ENCODE assay signal across 8 cellular contexts in the genomic region with DNA sequence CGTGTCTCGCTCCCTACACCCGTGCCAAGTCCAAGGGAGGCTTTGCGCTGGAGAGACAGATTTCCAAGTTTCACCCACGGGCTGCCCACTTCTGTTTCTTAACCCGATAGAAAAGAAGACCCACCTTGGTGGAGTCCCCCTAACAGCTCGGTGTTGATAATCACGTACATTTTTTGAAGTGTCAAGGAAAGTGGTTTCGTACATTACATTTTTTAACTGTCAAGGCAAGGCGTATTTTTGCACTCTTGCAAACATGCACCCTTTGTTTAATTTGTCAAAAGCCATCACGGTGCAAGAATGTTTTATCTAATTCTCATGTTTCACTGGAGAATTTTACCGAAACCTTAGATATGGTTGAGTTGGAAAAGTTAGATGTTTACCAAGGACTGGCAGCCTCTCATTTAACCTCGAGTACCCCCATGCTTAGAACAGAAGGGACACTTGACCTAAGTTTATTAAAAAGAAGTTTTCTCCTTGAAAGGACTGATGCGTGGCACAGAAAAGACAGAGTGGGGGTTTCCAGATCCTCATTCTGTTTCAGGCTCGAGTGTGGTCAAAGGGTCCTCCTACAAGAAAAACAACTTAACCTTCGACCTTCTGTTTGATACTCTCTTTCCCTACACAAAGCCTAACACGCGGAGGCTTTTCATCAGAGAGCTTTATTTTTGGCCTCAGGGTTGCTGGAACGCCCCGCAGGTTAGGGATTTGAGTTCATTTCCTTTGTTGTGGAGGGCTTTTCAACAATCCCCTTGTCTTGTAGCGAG. TPM values are rescaled to one million over a fixed set of nuclear protein-coding genes. Genes with fewer than 3 reads are reported as not detected.
A peak's percentile ranks its signal among the peaks of the same experiment; 100 is the strongest.
DNase-seq lines count a peak whose midpoint lies in the region; ATAC-seq and TF ChIP-seq lines count a peak whose summit lies in the region.

No MANE protein-coding gene starts in this region.

- TF ChIP-seq CTCF in mammary epithelial cell (conservative IDR thresholded peaks at IDR 0.05 in 1 of 2, IDR thresholded peaks at IDR 0.05 in 1 of 2; ENCODE audit: extremely low read depth in 1 of 2, insufficient read depth in 1 of 2, low read depth in 1 of 2, low read length in 2 of 2), result no peak

- H3K18ac ChIP-seq in mesendoderm (ENCODE audit: low read length), result peak overlapping the region; percentile 90

- H2BK15ac ChIP-seq in mesendoderm (replicated peaks; ENCODE audit: low read depth), result no peak overlapping the region

- H3K79me1 ChIP-seq in mesendoderm (ENCODE audit: low read length), result no peaks in the 10 kb centered on the region

- no peaks in the 10 kb centered on the region for H3K36me3 ChIP-seq in HUES48 (ENCODE audit: control insufficient read depth, insufficient read depth, low read length)
- no peaks in the 10 kb centered on the region for H3K36me3 ChIP-seq in mammary epithelial cell (ENCODE audit: insufficient read depth, low read length)
- H3K36me3 ChIP-seq in mesendoderm (ENCODE audit: control insufficient read depth, insufficient read depth, low read length), result no peaks in the 10 kb centered on the region
- no peaks in the 10 kb centered on the region for H3K36me3 ChIP-seq in aorta (ENCODE audit: control insufficient read depth in 1 of 2, insufficient read depth in 2 of 2, low read length in 1 of 2)

- peak overlapping the region; percentile 64 for H2BK120ac ChIP-seq in mesendoderm (ENCODE audit: low read depth, low read length)

- no peak overlapping the region for H3K4ac ChIP-seq in mesendoderm (ENCODE audit: low read depth, low read length)

- H3K4me2 ChIP-seq in mammary epithelial cell (ENCODE audit: insufficient read depth, low read depth, low read length) (peak overlapping the region; percentile 86), mesendoderm (ENCODE audit: low read length) (peak overlapping the region; percentile 95)

- intact Hi-C loops in mammary epithelial cell (cut with micrococcal nuclease) (loop anchor here (5.0 kb wide), 1 partner anchor 49 kb away; no protein-coding TSS in a partner anchor), aorta (cut with DNase I) (loop anchor here in 1 of 2 donors (2.0 to 5.0 kb wide), 3 partner anchors 41 to 108 kb away; partner anchors contain the start of genes PPP4R2 and SHQ1)

- in situ Hi-C loops in ACHN (cut with HindIII; ENCODE audit: low pct_ligation_motif_present, low pct_unique_long_range_greater_than_20kb, low sequenced_read_pairs) (no loop called here), mammary epithelial cell (cut with MboI; ENCODE audit: low sequenced_read_pairs in 2 of 2) (no loop called here)

- no peaks in the 10 kb centered on the region for H3K9me3 ChIP-seq in HUES48 (ENCODE audit: control insufficient read depth, insufficient read depth, low read length)
- no peaks in the 10 kb centered on the region for H3K9me3 ChIP-seq in mammary epithelial cell (replicated peaks; ENCODE audit: insufficient read depth, low read length)
- no peaks in the 10 kb centered on the region for H3K9me3 ChIP-seq in aorta (ENCODE audit: control insufficient read depth, low read length)

- peak overlapping the region; percentile 69 for H3K56ac ChIP-seq in mesendoderm (ENCODE audit: low read length)

- H2AK5ac ChIP-seq in mesendoderm (ENCODE audit: low read length), result no peak overlapping the region

- H4K5ac ChIP-seq in mesendoderm (ENCODE audit: low read length), result no peak overlapping the region

- CTCF ChIA-PET in mammary epithelial cell (lab: Charles Lee; ENCODE audit: low non-redundant PET), result no interaction called here

- ATAC-seq in aorta (ENCODE audit: low FRiP score) (no peak), GM19324 (IDR thresholded peaks at IDR 0.05; ENCODE audit: low FRiP score, unreplicated experiment) (no peak), HG02571 (IDR thresholded peaks at IDR 0.05; ENCODE audit: unreplicated experiment) (no peak)

- DNase-seq in ACHN (peak; percentile 1), mammary epithelial cell (peak; percentile 23), mesendoderm (peak; percentile 65), aorta (no peak), NOMO-1 treated with dmso at 0.1 percent for 144 hours (lab: John Stamatoyannopoulos, UW; ENCODE audit: unreplicated experiment) (no peak)

- H2AFZ ChIP-seq in mammary epithelial cell (ENCODE audit: low read depth, low read length), result peak overlapping the region; percentile 93

- H3K4me3 ChIP-seq in HUES48 (ENCODE audit: low read depth, low read length), result peak overlapping the region; percentile 71
- H3K4me3 ChIP-seq in mammary epithelial cell (replicated peaks in 1 of 3; ENCODE audit: insufficient read depth in 1 of 3, low read depth in 2 of 3, low read length in 3 of 3), result peak overlapping the region; percentile 29 to 55 (median 49)
- peak overlapping the region; percentile 48 for H3K4me3 ChIP-seq in mesendoderm (ENCODE audit: low read length)
- peak overlapping the region; percentile 96 to 97 for H3K4me3 ChIP-seq in aorta (ENCODE audit: low read length in 2 of 2)

- H4K20me1 ChIP-seq in mammary epithelial cell (ENCODE audit: insufficient read depth, low read length), result no peaks in the 10 kb centered on the region

- H3K23ac ChIP-seq in mesendoderm (ENCODE audit: low read length), result no peak overlapping the region

- H3K4me1 ChIP-seq in HUES48 (ENCODE audit: control insufficient read depth, insufficient read depth, low read length) (peaks cover 18% of the 10 kb centered on the region), mammary epithelial cell (ENCODE audit: insufficient read depth, low read length) (peaks cover 58% of the 10 kb centered on the region), mesendoderm (ENCODE audit: control insufficient read depth, low read depth, low read length) (peaks cover 2% of the 10 kb centered on the region), aorta (ENCODE audit: control insufficient read depth in 1 of 2, insufficient read depth in 2 of 2, low read length in 2 of 2) (no peaks in the 10 kb centered on the region)

- no peak overlapping the region for H4K8ac ChIP-seq in mesendoderm (ENCODE audit: low read depth, low read length)

- no peak overlapping the region for H3K9ac ChIP-seq in HUES48 (ENCODE audit: low read depth, low read length)
- peak overlapping the region; percentile 55 for H3K9ac ChIP-seq in mammary epithelial cell (ENCODE audit: insufficient read depth, low read length)
- H3K9ac ChIP-seq in mesendoderm (ENCODE audit: low read length), result peak overlapping the region; percentile 69

- BruUV-seq in mammary epithelial cell (replicated peaks; lab: Mats Ljungman, UMichigan), result no TSS peak

- 3% methylated on average over 21 of the region's 21 CpGs for WGBS in mammary epithelial cell (ENCODE audit: low coverage, missing lambda C conversion rate)
- no CpG with 5 or more reads among the region's 21 CpGs for WGBS in mesendoderm (ENCODE audit: extremely low coverage, insufficient coverage, low lambda C conversion rate)
- WGBS in aorta, 2 donors, result 1 to 2% methylated on average over 21 of the region's 21 CpGs

- H3K79me2 ChIP-seq in mammary epithelial cell (ENCODE audit: insufficient read depth, low read length), result no peaks in the 10 kb centered on the region
- H3K79me2 ChIP-seq in mesendoderm (ENCODE audit: control insufficient read depth, insufficient read depth, low read length), result no peaks in the 10 kb centered on the region

- H3K27me3 ChIP-seq in HUES48 (ENCODE audit: control insufficient read depth, insufficient read depth, low read length) (peaks cover 45% of the 10 kb centered on the region), mammary epithelial cell (ENCODE audit: insufficient read depth, low read length) (no peaks in the 10 kb centered on the region), mesendoderm (ENCODE audit: insufficient read depth, low read length, poor library complexity) (no peaks in the 10 kb centered on the region), aorta (ENCODE audit: control insufficient read depth in 1 of 2, insufficient read depth in 2 of 2, low read length in 1 of 2) (no peaks in the 10 kb centered on the region)

- dilution Hi-C loops in mammary epithelial cell (cut with HindIII; ENCODE audit: low sequenced_read_pairs), result no loop called here

- H3K27ac ChIP-seq in HUES48 (ENCODE audit: low read depth, low read length), result peak overlapping the region; percentile 53
- H3K27ac ChIP-seq in mammary epithelial cell (ENCODE audit: insufficient read depth, low read depth, low read length), result peak overlapping the region; percentile 23
- H3K27ac ChIP-seq in mesendoderm (ENCODE audit: low read depth, low read length), result no peak overlapping the region
- H3K27ac ChIP-seq in aorta (ENCODE audit: low read depth in 1 of 2, low read length in 2 of 2), result peak overlapping the region; percentile 62 to 78

- no peak overlapping the region for H2BK5ac ChIP-seq in mesendoderm (ENCODE audit: low read length)

RNA-seq across cellular contexts. Expression of gene GXYLT2, which starts 0.9 kb away (rescaled TPM):
- total RNA-seq in mammary epithelial cell (1 to 10 TPM; 3.9 to 9.3 TPM), aorta (10 to 100 TPM; 20.4 to 46.4 TPM)
- polyA plus RNA-seq in mammary epithelial cell (5.8 TPM), aorta (1 to 10 TPM; 1.9 to 2.5 TPM)
- polyA minus RNA-seq in mammary epithelial cell, result 15.3 TPM
- polyA plus RNA-seq in mesendoderm (2013, experiment 1 of 2), result 2.1 TPM
- 2.2 TPM for polyA plus RNA-seq in mesendoderm (2013, experiment 2 of 2)

RNA-seq across cellular contexts. Expression of gene SHQ1, which starts 40.5 kb away (rescaled TPM):
- total RNA-seq in mammary epithelial cell (10 to 100 TPM; 17.0 to 23.0 TPM), aorta (10 to 100 TPM; 17.0 to 19.0 TPM)
- polyA plus RNA-seq in mammary epithelial cell (12.4 TPM), aorta (1 to 10 TPM; 6.0 to 6.9 TPM)
- polyA minus RNA-seq in mammary epithelial cell, result 18.1 TPM
- 20.5 TPM for polyA plus RNA-seq in mesendoderm (2013, experiment 1 of 2)
- polyA plus RNA-seq in mesendoderm (2013, experiment 2 of 2), result 19.5 TPM

Comparison
In these comparisons a context has a peak if more than half of its experiments do, and no peak if none do; other contexts are left out.
1. DNase-seq: peak in ACHN (single experiment), mammary epithelial cell (single experiment) and mesendoderm (single experiment); none in aorta (0 of 2) and NOMO-1 treated with dmso at 0.1 percent for 144 hours (single experiment).
2. Peak in every context shown above with its lines, with median percentiles within 50 percentile points of each other: H3K4me3 ChIP-seq.